ENCODE assay signal across 12 cellular contexts in the genomic region with DNA sequence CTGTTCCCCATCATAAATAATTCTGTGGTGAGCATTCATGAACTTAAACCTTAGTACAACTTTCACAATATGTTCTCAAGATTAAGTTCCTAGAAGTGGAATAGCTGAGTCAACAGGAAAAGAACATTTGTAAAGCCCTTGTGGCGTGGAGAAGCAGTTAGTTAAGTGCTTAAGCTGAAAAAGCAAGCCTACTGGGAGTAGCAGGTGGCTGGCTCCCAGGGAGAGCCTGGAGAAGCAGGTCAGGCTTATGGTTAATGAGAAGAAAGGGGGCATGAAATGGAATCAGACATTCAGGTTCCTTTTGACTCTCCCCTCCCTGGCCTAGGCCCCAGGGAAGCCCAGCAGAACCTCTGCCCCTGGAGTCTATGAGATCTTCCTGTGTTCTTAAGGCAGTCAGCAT. TPM values are rescaled to one million over a fixed set of nuclear protein-coding genes. Genes with fewer than 3 reads are reported as not detected.
A peak's percentile ranks its signal among the peaks of the same experiment; 100 is the strongest.
DNase-seq lines count a peak whose midpoint lies in the region; ATAC-seq and TF ChIP-seq lines count a peak whose summit lies in the region.
"Had no signal": no experiment of that assay in that cellular context is flagged by ENCODE, and none has a peak within 500 bp of the region (broad histone marks: within the 10 kb centered on the region; RNA-seq: fewer than 3 reads in every experiment).

No MANE protein-coding gene starts in this region.

- CTCF ChIA-PET in CD8-positive, alpha-beta memory T cell (lab: Charles Lee) = no interaction called here

- POLR2A ChIA-PET in CD8-positive, alpha-beta memory T cell (lab: Charles Lee) = interaction anchor here (0.6 kb wide), 1 partner anchor 1935 kb away, joined by 3 read pairs; no protein-coding TSS in a partner anchor

- peak; percentile 84 for ATAC-seq in esophagus mucosa
- no peak for ATAC-seq in GM18907 (IDR thresholded peaks at IDR 0.05; ENCODE audit: unreplicated experiment)
- ATAC-seq: stimulated activated memory B cell treated with anti-CD40 and anti-IgM and Interleukin-4, amounts not matched to agents 10 μg/mL and 1 μg/mL and 100 μg/mL, for 72 hours had no signal

- H3K4me1 ChIP-seq in KMS-11 (ENCODE audit: low read depth, poor library complexity, severe bottlenecking) = peaks cover 58% of the 10 kb centered on the region
- no peaks in the 10 kb centered on the region for H3K4me1 ChIP-seq in CD8-positive, alpha-beta memory T cell (ENCODE audit: insufficient read depth, low read length)
- no peaks in the 10 kb centered on the region for H3K4me1 ChIP-seq in uterus

- intact Hi-C loops in uterus (cut with DNase I; ENCODE audit: low total_unique reads) = no loop called here

- H3K36me3 Mint-ChIP-seq in CD8-positive, alpha-beta memory T cell = peaks cover 0 to 3% (median 0%) of the 10 kb centered on the region in 3 donors
- H3K36me3 Mint-ChIP-seq: immature natural killer cell; stimulated activated memory B cell treated with anti-CD40 and anti-IgM and Interleukin-4, amounts not matched to agents 10 μg/mL and 1 μg/mL and 100 μg/mL, for 72 hours had no signal

- H3K4me3 ChIP-seq in KMS-11 (IDR thresholded peaks at IDR 0.05; ENCODE audit: insufficient read depth, low read depth, low read length) (no peak overlapping the region), uterus (no peak overlapping the region)
- no peak overlapping the region for H3K4me3 ChIP-seq in CD8-positive, alpha-beta memory T cell (ENCODE audit: low read length)

- H3K27ac ChIP-seq in KMS-11 (peak overlapping the region; percentile 20; the same call in 1 of the 2 replicates), uterus (no peak overlapping the region)
- no peak overlapping the region for H3K27ac ChIP-seq in CD8-positive, alpha-beta memory T cell (ENCODE audit: low read depth, low read length)

- TF ChIP-seq CTCF in KMS-11 (conservative IDR thresholded peaks at IDR 0.05; ENCODE audit: low read depth, low read length) (no peak), uterus (IDR thresholded peaks at IDR 0.05) (no peak)

- H4K20me1 ChIP-seq in KMS-11 (ENCODE audit: insufficient read depth) = no peaks in the 10 kb centered on the region

- H3K36me3 ChIP-seq in KMS-11 (ENCODE audit: insufficient read depth) = no peaks in the 10 kb centered on the region
- no peaks in the 10 kb centered on the region for H3K36me3 ChIP-seq in CD8-positive, alpha-beta memory T cell (ENCODE audit: insufficient read depth, low read length)
- H3K36me3 ChIP-seq in uterus = no peaks in the 10 kb centered on the region

- TF ChIP-seq POLR2A in uterus (IDR thresholded peaks at IDR 0.05) = no peak

- no peak overlapping the region for H2AFZ ChIP-seq in KMS-11 (ENCODE audit: low read depth)

- H3K79me2 ChIP-seq in KMS-11 (ENCODE audit: insufficient read depth, low read depth) = no peaks in the 10 kb centered on the region

- no peaks in the 10 kb centered on the region for H3K4me1 Mint-ChIP-seq in CD8-positive, alpha-beta memory T cell

- no peak overlapping the region for H3K9ac ChIP-seq in KMS-11

- peaks cover 2 to 13% of the 10 kb centered on the region in 2 donors for H3K27me3 Mint-ChIP-seq in CD8-positive, alpha-beta memory T cell

- H3K27me3 ChIP-seq in KMS-11 (ENCODE audit: insufficient read depth, low read depth) = no peaks in the 10 kb centered on the region
- H3K27me3 ChIP-seq in CD8-positive, alpha-beta memory T cell (ENCODE audit: insufficient read depth, low read length, poor library complexity, severe bottlenecking) = no peaks in the 10 kb centered on the region
- H3K27me3 ChIP-seq in uterus = no peaks in the 10 kb centered on the region

- DNase-seq in NOMO-1 treated with DMSO at 0.1 percent for 48 hours (lab: John Stamatoyannopoulos, UW; ENCODE audit: unreplicated experiment) = peak; percentile 84
- DNase-seq in pons (ENCODE audit: low spot score) = peak; percentile 54
- DNase-seq in NCI-H748 (lab: John Stamatoyannopoulos, UW; ENCODE audit: unreplicated experiment) = no peak
- DNase-seq in CD8-positive, alpha-beta memory T cell = no peak
- DNase-seq in uterus = no peak
- DNase-seq: immature natural killer cell, NCI-H2171 had no signal

- H3K4me3 Mint-ChIP-seq in CD8-positive, alpha-beta memory T cell = no peak overlapping the region
- H3K4me3 Mint-ChIP-seq: immature natural killer cell; stimulated activated memory B cell treated with anti-CD40 and anti-IgM and Interleukin-4, amounts not matched to agents 10 μg/mL and 1 μg/mL and 100 μg/mL, for 72 hours had no signal

- peak overlapping the region; percentile 24 for H3K4me2 ChIP-seq in KMS-11

- H3K27ac Mint-ChIP-seq in CD8-positive, alpha-beta memory T cell = no peak overlapping the region
- H3K27ac Mint-ChIP-seq: immature natural killer cell; stimulated activated memory B cell treated with anti-CD40 and anti-IgM and Interleukin-4, amounts not matched to agents 10 μg/mL and 1 μg/mL and 100 μg/mL, for 72 hours had no signal

- no peaks in the 10 kb centered on the region for H3K9me3 ChIP-seq in CD8-positive, alpha-beta memory T cell (ENCODE audit: low read length)
- H3K9me3 ChIP-seq in uterus = no peaks in the 10 kb centered on the region

- peaks cover 0 to 2% (median 0%) of the 10 kb centered on the region in 5 donors for H3K9me3 Mint-ChIP-seq in CD8-positive, alpha-beta memory T cell
- H3K9me3 Mint-ChIP-seq: immature natural killer cell; stimulated activated memory B cell treated with anti-CD40 and anti-IgM and Interleukin-4, amounts not matched to agents 10 μg/mL and 1 μg/mL and 100 μg/mL, for 72 hours had no signal

RNA-seq across cellular contexts. Expression of gene VSTM4, which starts 35.3 kb away (rescaled TPM):
- total RNA-seq in esophagus mucosa (0.68 TPM), uterus (10 to 100 TPM; 10.3 to 46.6 (median 19.3) TPM)
- under 1 TPM; 0.07 to 0.09 TPM for total RNA-seq in CD8-positive, alpha-beta memory T cell
- not detected for polyA plus RNA-seq in CD8-positive, alpha-beta memory T cell

RNA-seq across cellular contexts. Expression of gene FAM170B, which starts 53.8 kb away (rescaled TPM):
- total RNA-seq in esophagus mucosa (not detected), uterus (not detected)
- not detected for total RNA-seq in CD8-positive, alpha-beta memory T cell
- polyA plus RNA-seq in CD8-positive, alpha-beta memory T cell = not detected
- total RNA-seq: cerebellum had no signal
- polyA plus RNA-seq: immature natural killer cell had no signal

Comparison
In these comparisons a context has a peak if more than half of its experiments do, and no peak if none do; other contexts are left out.
1. DNase-seq: peak in NOMO-1 treated with DMSO at 0.1 percent for 48 hours (single experiment) and pons (single experiment); none in NCI-H748 (single experiment), CD8-positive, alpha-beta memory T cell (0 of 5) and uterus (0 of 2).